Comparison of ENCODE assay signal across 21 cellular contexts in the genomic region with DNA sequence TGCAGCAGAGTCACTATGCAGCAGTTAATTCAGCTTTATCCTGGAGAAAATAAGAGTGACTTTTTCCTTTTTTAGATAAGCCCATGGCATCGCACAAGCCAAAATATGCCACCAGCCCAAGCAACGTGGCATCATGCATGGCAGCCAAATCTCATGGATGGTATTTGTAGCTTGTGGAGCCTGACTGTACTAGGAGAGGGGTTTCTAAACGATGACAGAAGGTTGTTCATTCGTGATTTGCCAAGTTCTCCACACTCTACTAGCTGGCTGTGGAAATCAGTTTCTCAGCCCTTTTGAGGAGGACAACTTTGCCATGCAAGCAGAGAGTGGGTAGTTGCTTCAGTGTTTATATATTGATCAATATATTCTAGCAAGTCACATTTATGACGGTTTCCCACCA. TPM values are rescaled to one million over a fixed set of nuclear protein-coding genes. Genes with fewer than 3 reads are reported as not detected.
DNase-seq lines count a peak whose midpoint lies in the region; ATAC-seq and TF ChIP-seq lines count a peak whose summit lies in the region.
"Had no signal": no experiment of that assay in that cellular context is flagged by ENCODE, and none has a peak within 500 bp of the region (broad histone marks: within the 10 kb centered on the region; RNA-seq: fewer than 3 reads in every experiment).

No MANE protein-coding gene starts in this region.

- no peak for TF ChIP-seq EP300 in tibial nerve (IDR thresholded peaks at IDR 0.05)

- peaks cover 23% of the 10 kb centered on the region for H3K36me3 Mint-ChIP-seq in WTC11

- H3K9me3 ChIP-seq in neuronal stem cell (replicated peaks in 1 of 2; ENCODE audit: control insufficient read depth in 2 of 2, insufficient read depth in 1 of 2, low read depth in 1 of 2, low read length in 2 of 2) (no peaks in the 10 kb centered on the region), tibial nerve (no peaks in the 10 kb centered on the region)
- H3K9me3 ChIP-seq: BE2C; BLaER1 treated with 17β-estradiol and CSF1 and Interleukin-3, amounts not matched to agents 10 nM and 100 nM had no signal

- no CpG with 5 or more reads among the region's 5 CpGs for WGBS in neuronal stem cell (ENCODE audit: extremely low coverage in 2 of 2, insufficient read length in 2 of 2, insufficient replicate concordance in 1 of 2), 2 donors
- 88 to 94% methylated on average over 5 of the region's 5 CpGs for WGBS in tibial nerve, 2 donors

- H3K18ac ChIP-seq in neuronal stem cell (ENCODE audit: low read length), result no peak overlapping the region

- peak overlapping the region; percentile 45; the same call in 1 of the 2 replicates for H3K27ac Mint-ChIP-seq in WTC11
- H3K27ac Mint-ChIP-seq: CD14-positive monocyte; CD4-positive, alpha-beta T cell; GM23338; H9; HFFc6 had no signal

- H2BK5ac ChIP-seq in neuronal stem cell (ENCODE audit: low read length), result no peak overlapping the region

- H3K36me3 ChIP-seq in neuronal stem cell (replicated peaks in 1 of 2; ENCODE audit: control insufficient read depth in 2 of 2, insufficient read depth in 2 of 2, low read length in 2 of 2) (peaks cover 8 to 42% of the 10 kb centered on the region in 2 donors), tibial nerve (peaks cover 0 to 41% (median 8%) of the 10 kb centered on the region in 3 donors)

- ATAC-seq in WTC11 (no peak), GM21526 (IDR thresholded peaks at IDR 0.05; ENCODE audit: low FRiP score, unreplicated experiment) (no peak)
- ATAC-seq: GM23338, HCT116 had no signal

- H2BK120ac ChIP-seq in neuronal stem cell (ENCODE audit: low read depth, low read length), result no peak overlapping the region

- no peak overlapping the region for H3K4me3 ChIP-seq in neuronal stem cell (ENCODE audit: low read length in 2 of 2)
- H3K4me3 ChIP-seq in tibial nerve, result no peak overlapping the region
- H3K4me3 ChIP-seq: BLaER1 treated with 17β-estradiol and CSF1 and Interleukin-3, amounts not matched to agents 10 nM and 100 nM; GM23338 had no signal

- no peak overlapping the region for H3K23ac ChIP-seq in neuronal stem cell (ENCODE audit: low read depth, low read length, poor library complexity)

- DNase-seq in Ammon's horn (ENCODE audit: low spot score) (peak; percentile 68), WTC11 (ENCODE audit: low spot score) (no peak), cerebellar cortex (ENCODE audit: low spot score) (peak; percentile 70), neuronal stem cell (ENCODE audit: low spot score) (no peak), tibial nerve (ENCODE audit: low spot score in 2 of 2) (no peak), NCI-H1105 treated with DMSO at 0.1 percent for 48 hours (lab: John Stamatoyannopoulos, UW) (no peak)
- DNase-seq: BE2C; CD4-positive, alpha-beta T cell; CD8-positive, alpha-beta memory T cell; DMS 273 treated with DMSO at 0.1 percent for 48 hours; DMS79; EL; GF-D8; H9; HFFc6 had no signal

- no peak overlapping the region for H2AFZ ChIP-seq in neuronal stem cell (ENCODE audit: low read length)
- H2AFZ ChIP-seq: GM23338 had no signal

- no peak overlapping the region for H3K4me2 ChIP-seq in neuronal stem cell (ENCODE audit: insufficient read depth, low read length, poor library complexity, severe bottlenecking)
- H3K4me2 ChIP-seq: BLaER1 treated with 17β-estradiol and CSF1 and Interleukin-3, amounts not matched to agents 10 nM and 100 nM; GM23338 had no signal

- H3K9me3 Mint-ChIP-seq in WTC11, result no peaks in the 10 kb centered on the region
- H3K9me3 Mint-ChIP-seq: CD14-positive monocyte; CD4-positive, alpha-beta T cell; CD8-positive, alpha-beta memory T cell; GM23338; H9; HFFc6 had no signal

- peak overlapping the region; percentile 51 for H3K9ac ChIP-seq in neuronal stem cell (ENCODE audit: low read depth, low read length, poor library complexity)
- H3K9ac ChIP-seq: BLaER1 treated with 17β-estradiol and CSF1 and Interleukin-3, amounts not matched to agents 10 nM and 100 nM had no signal

- no peaks in the 10 kb centered on the region for H3K79me1 ChIP-seq in neuronal stem cell (ENCODE audit: low read depth, low read length)

- no peak overlapping the region for H2BK12ac ChIP-seq in neuronal stem cell (ENCODE audit: low read length)

- no peak overlapping the region for H3K4me3 Mint-ChIP-seq in WTC11
- H3K4me3 Mint-ChIP-seq: CD14-positive monocyte; CD4-positive, alpha-beta T cell; CD8-positive, alpha-beta memory T cell; GM23338; H9; HFFc6 had no signal

- POLR2A ChIA-PET in WTC11 (lab: Charles Lee), result no interaction called here

- no peak overlapping the region for H2BK15ac ChIP-seq in neuronal stem cell (ENCODE audit: low read length)

- H3K4me1 Mint-ChIP-seq in WTC11, result peaks cover 18% of the 10 kb centered on the region
- H3K4me1 Mint-ChIP-seq: CD8-positive, alpha-beta memory T cell had no signal

- H4K91ac ChIP-seq in neuronal stem cell (ENCODE audit: low read depth, low read length, poor library complexity), result no peak overlapping the region

- peaks cover 12 to 14% of the 10 kb centered on the region in 2 donors for H3K4me1 ChIP-seq in neuronal stem cell (ENCODE audit: control insufficient read depth in 2 of 2, insufficient read depth in 1 of 2, low read depth in 1 of 2, low read length in 2 of 2)
- peaks cover 0 to 49% (median 13%) of the 10 kb centered on the region in 4 donors for H3K4me1 ChIP-seq in tibial nerve

- no peak overlapping the region for H3K14ac ChIP-seq in neuronal stem cell (ENCODE audit: low read length)

- no peak for TF ChIP-seq POLR2A in tibial nerve (IDR thresholded peaks at IDR 0.05)

- TF ChIP-seq CTCF in WTC11 (IDR thresholded peaks at IDR 0.05) (no peak), tibial nerve (IDR thresholded peaks at IDR 0.05) (no peak)

- H2AK5ac ChIP-seq in neuronal stem cell (ENCODE audit: low read depth, low read length), result no peak overlapping the region

- H3K27ac ChIP-seq in neuronal stem cell (replicated peaks; ENCODE audit: low read length), result no peak overlapping the region
- no peak overlapping the region for H3K27ac ChIP-seq in tibial nerve
- H3K27ac ChIP-seq: 22Rv1; BLaER1 treated with 17β-estradiol and CSF1 and Interleukin-3, amounts not matched to agents 10 nM and 100 nM had no signal

- no peak overlapping the region for H4K8ac ChIP-seq in neuronal stem cell (ENCODE audit: low read depth, low read length)

- H3K27me3 ChIP-seq in neuronal stem cell (ENCODE audit: control insufficient read depth in 3 of 3, insufficient read depth in 3 of 3, low read depth in 1 of 3, low read length in 3 of 3), result no peaks in the 10 kb centered on the region
- no peaks in the 10 kb centered on the region for H3K27me3 ChIP-seq in tibial nerve
- H3K27me3 ChIP-seq: BE2C; BLaER1 treated with 17β-estradiol and CSF1 and Interleukin-3, amounts not matched to agents 10 nM and 100 nM had no signal

- no peaks in the 10 kb centered on the region for H3K27me3 Mint-ChIP-seq in WTC11 (ENCODE audit: low read depth)
- H3K27me3 Mint-ChIP-seq: CD4-positive, alpha-beta T cell; CD8-positive, alpha-beta memory T cell had no signal

- CTCF ChIA-PET in WTC11 (lab: Charles Lee), result no interaction called here

- no peak overlapping the region for H3K4ac ChIP-seq in neuronal stem cell (ENCODE audit: low read length)

TF ChIP-seq in WTC11, 78 proteins besides CTCF, POLR2A, EP300 and RAD21 (continues in another document):
- TF ChIP-seq ZNF396 (CRISPR knock-in tag; IDR thresholded peaks at IDR 0.05; ENCODE audit: borderline replicate concordance) (no peak), FOXK1 (CRISPR knock-in tag; IDR thresholded peaks at IDR 0.05) (no peak), CREM (CRISPR knock-in tag; IDR thresholded peaks at IDR 0.05) (no peak), IRF2 (CRISPR knock-in tag; IDR thresholded peaks at IDR 0.05; ENCODE audit: borderline replicate concordance, low read depth) (no peak), NR2C2 (CRISPR knock-in tag; IDR thresholded peaks at IDR 0.05) (no peak), RELA (CRISPR knock-in tag; IDR thresholded peaks at IDR 0.05; ENCODE audit: borderline replicate concordance) (no peak), GABPB1 (CRISPR knock-in tag; IDR thresholded peaks at IDR 0.05) (no peak), ZNF263 (CRISPR knock-in tag; IDR thresholded peaks at IDR 0.05; ENCODE audit: low read depth) (no peak), CBFB (CRISPR knock-in tag; IDR thresholded peaks at IDR 0.05; ENCODE audit: low read depth) (no peak), OVOL2 (CRISPR knock-in tag; IDR thresholded peaks at IDR 0.05; ENCODE audit: borderline replicate concordance) (no peak)
- TF ChIP-seq, protein P1, sequence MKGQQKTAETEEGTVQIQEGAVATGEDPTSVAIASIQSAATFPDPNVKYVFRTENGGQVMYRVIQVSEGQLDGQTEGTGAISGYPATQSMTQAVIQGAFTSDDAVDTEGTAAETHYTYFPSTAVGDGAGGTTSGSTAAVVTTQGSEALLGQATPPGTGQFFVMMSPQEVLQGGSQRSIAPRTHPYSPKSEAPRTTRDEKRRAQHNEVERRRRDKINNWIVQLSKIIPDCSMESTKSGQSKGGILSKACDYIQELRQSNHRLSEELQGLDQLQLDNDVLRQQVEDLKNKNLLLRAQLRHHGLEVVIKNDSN (CRISPR knock-in tag; IDR thresholded peaks at IDR 0.05), result no peak
- TF ChIP-seq, protein P2, sequence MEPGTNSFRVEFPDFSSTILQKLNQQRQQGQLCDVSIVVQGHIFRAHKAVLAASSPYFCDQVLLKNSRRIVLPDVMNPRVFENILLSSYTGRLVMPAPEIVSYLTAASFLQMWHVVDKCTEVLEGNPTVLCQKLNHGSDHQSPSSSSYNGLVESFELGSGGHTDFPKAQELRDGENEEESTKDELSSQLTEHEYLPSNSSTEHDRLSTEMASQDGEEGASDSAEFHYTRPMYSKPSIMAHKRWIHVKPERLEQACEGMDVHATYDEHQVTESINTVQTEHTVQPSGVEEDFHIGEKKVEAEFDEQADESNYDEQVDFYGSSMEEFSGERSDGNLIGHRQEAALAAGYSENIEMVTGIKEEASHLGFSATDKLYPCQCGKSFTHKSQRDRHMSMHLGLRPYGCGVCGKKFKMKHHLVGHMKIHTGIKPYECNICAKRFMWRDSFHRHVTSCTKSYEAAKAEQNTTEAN (CRISPR knock-in tag; IDR thresholded peaks at IDR 0.05), result no peak

RNA-seq across cellular contexts. Expression of a gene that starts 41.4 kb away (rescaled TPM):
- total RNA-seq in WTC11 (2021) (56.2 to 57.5 TPM (median 56.3 TPM) in 3 replicates), tibial nerve (10 to 100 TPM; 50.3 to 84.3 (median 64.3) TPM)
- 45.8 TPM for polyA plus RNA-seq in neuronal stem cell (2013, experiment 1 of 2)
- polyA plus RNA-seq in neuronal stem cell (2013, experiment 2 of 2), result 44.3 TPM

RNA-seq across cellular contexts. Expression of a gene that starts 45.3 kb away (rescaled TPM):
- total RNA-seq in WTC11 (2021) (17.3 to 18.3 TPM (median 18.1 TPM) in 3 replicates), tibial nerve (10 to 100 TPM; 12.9 to 18.0 (median 17.2) TPM)
- 13.7 TPM for polyA plus RNA-seq in neuronal stem cell (2013, experiment 1 of 2)
- 13.7 TPM for polyA plus RNA-seq in neuronal stem cell (2013, experiment 2 of 2)

RNA-seq across cellular contexts. Expression of a gene that starts 45.4 kb away (rescaled TPM):
- total RNA-seq in WTC11 (2021) (29.1 to 37.5 TPM (median 37.1 TPM) in 3 replicates), tibial nerve (10 to 100 TPM; 20.3 to 41.4 (median 21.4) TPM)
- 16.1 TPM for polyA plus RNA-seq in neuronal stem cell (2013, experiment 1 of 2)
- polyA plus RNA-seq in neuronal stem cell (2013, experiment 2 of 2), result 15.2 TPM

Comparison
In these comparisons a context has a peak if more than half of its experiments do, and no peak if none do; other contexts are left out.
1. DNase-seq: peak in Ammon's horn (single experiment) and cerebellar cortex (single experiment); none in WTC11 (single experiment), neuronal stem cell (single experiment), tibial nerve (0 of 2) and NCI-H1105 treated with DMSO at 0.1 percent for 48 hours (single experiment).